In genomic region chr7:101856488-101857357, GRCh38 we compare ENCODE assay signal across 8 cellular contexts. TPM values are rescaled to one million over a fixed set of nuclear protein-coding genes. Genes with fewer than 3 reads are reported as not detected.
A peak's percentile ranks its signal among the peaks of the same experiment; 100 is the strongest.
DNase-seq lines count a peak whose midpoint lies in the region; ATAC-seq and TF ChIP-seq lines count a peak whose summit lies in the region.

No MANE protein-coding gene starts in this region.

- peak overlapping the region; percentile 81 for H3K4me3 Mint-ChIP-seq in activated CD8-positive, alpha-beta T cell treated with anti-CD3 and anti-CD28 coated beads for 36 hours

- no peak overlapping the region for H3K4me3 ChIP-seq in mesodermal cell (ENCODE audit: extremely low read depth, insufficient read depth, low read length, poor library complexity, severe bottlenecking)

- 81 to 82% methylated on average over 24 to 29 of the region's 32 CpGs for WGBS in mesodermal cell (ENCODE audit: insufficient coverage in 2 of 2), 2 experiments

- no peaks in the 10 kb centered on the region for H3K9me3 ChIP-seq in mesodermal cell (ENCODE audit: control insufficient read depth, low read length)

- ATAC-seq in GM18861 (IDR thresholded peaks at IDR 0.05; ENCODE audit: unreplicated experiment) (peak; percentile 83), HG03095 (IDR thresholded peaks at IDR 0.05; ENCODE audit: unreplicated experiment) (peak; percentile 86)
- ATAC-seq in activated CD8-positive, alpha-beta T cell treated with anti-CD3 and anti-CD28 coated beads for 36 hours, result peak; percentile 93

- no peaks in the 10 kb centered on the region for H3K9me3 Mint-ChIP-seq in activated CD8-positive, alpha-beta T cell treated with anti-CD3 and anti-CD28 coated beads for 36 hours

- peak overlapping the region; percentile 96 for H3K27ac Mint-ChIP-seq in activated CD8-positive, alpha-beta T cell treated with anti-CD3 and anti-CD28 coated beads for 36 hours

- peaks cover 38% of the 10 kb centered on the region for H3K4me1 ChIP-seq in mesodermal cell (ENCODE audit: control insufficient read depth, insufficient read depth, low read length, poor library complexity, severe bottlenecking)

- no peaks in the 10 kb centered on the region for H3K27me3 Mint-ChIP-seq in activated CD8-positive, alpha-beta T cell treated with anti-CD3 and anti-CD28 coated beads for 36 hours

- CTCF ChIA-PET in activated CD8-positive, alpha-beta T cell treated with anti-CD3 and anti-CD28 coated beads for 36 hours (lab: Charles Lee), result interaction anchor here (0.9 to 1.4 kb wide), 5 partner anchors 13 to 168 kb away, joined by 3 to 6 read pairs (median 5); no protein-coding TSS in a partner anchor

- peak; percentile 55 for TF ChIP-seq CTCF in activated CD8-positive, alpha-beta T cell treated with anti-CD3 and anti-CD28 coated beads for 36 hours (IDR thresholded peaks at IDR 0.05)

- H3K4me1 Mint-ChIP-seq in activated CD8-positive, alpha-beta T cell treated with anti-CD3 and anti-CD28 coated beads for 36 hours (ENCODE audit: low read depth), result peaks cover 41% of the 10 kb centered on the region

- H3K36me3 Mint-ChIP-seq in activated CD8-positive, alpha-beta T cell treated with anti-CD3 and anti-CD28 coated beads for 36 hours (ENCODE audit: low read depth), result no peaks in the 10 kb centered on the region

- peak overlapping the region; percentile 74 for H3K27ac ChIP-seq in mesodermal cell (ENCODE audit: low read depth, low read length, severe bottlenecking)

- POLR2A ChIA-PET in activated CD8-positive, alpha-beta T cell treated with anti-CD3 and anti-CD28 coated beads for 36 hours (lab: Charles Lee), result interaction anchor here (1.0 to 1.2 kb wide), 2 partner anchors 115 to 205 kb away, joined by 3 to 4 read pairs; no protein-coding TSS in a partner anchor

- intact Hi-C loops in activated CD8-positive, alpha-beta T cell treated with anti-CD3 and anti-CD28 coated beads for 36 hours (cut with micrococcal nuclease), result loop anchor here (2.0 kb wide), 1 partner anchor 42 kb away; no protein-coding TSS in a partner anchor

- DNase-seq in A172 (ENCODE audit: low spot score) (peak; percentile 92), NCI-H526 (lab: John Stamatoyannopoulos, UW) (peak; percentile 97 to 98)
- peak; percentile 92 for DNase-seq in activated CD8-positive, alpha-beta T cell treated with anti-CD3 and anti-CD28 coated beads for 36 hours
- peak; percentile 68 for DNase-seq in effector CD4-positive, alpha-beta T cell
- peak; percentile 53 to 56 for DNase-seq in stimulated activated CD8-positive, alpha-beta memory T cell treated with anti-CD3 and anti-CD28 coated beads, Interleukin-2, amount 100 ng/mL, for 1 hour (ENCODE audit: low read depth in 2 of 2)

- no peaks in the 10 kb centered on the region for H3K36me3 ChIP-seq in mesodermal cell (ENCODE audit: control insufficient read depth, insufficient read depth, low read length)

RNA-seq across cellular contexts. Expression of gene CUX1, which starts 39.3 kb away (rescaled TPM):
- total RNA-seq in A172 (2014; rRNA removed; shearing (Covaris generic)), result 32.1 and 36.5 TPM in 2 replicates
- total RNA-seq in activated CD8-positive, alpha-beta T cell treated with anti-CD3 and anti-CD28 coated beads for 36 hours, result 10 to 100 TPM; 20.2 to 20.4 TPM
- polyA plus RNA-seq in mesodermal cell (2013, experiment 1 of 2), result 37.0 TPM
- 39.5 TPM for polyA plus RNA-seq in mesodermal cell (2013, experiment 2 of 2)
